ENCODE assay signal across 11 cellular contexts in the genomic region with DNA sequence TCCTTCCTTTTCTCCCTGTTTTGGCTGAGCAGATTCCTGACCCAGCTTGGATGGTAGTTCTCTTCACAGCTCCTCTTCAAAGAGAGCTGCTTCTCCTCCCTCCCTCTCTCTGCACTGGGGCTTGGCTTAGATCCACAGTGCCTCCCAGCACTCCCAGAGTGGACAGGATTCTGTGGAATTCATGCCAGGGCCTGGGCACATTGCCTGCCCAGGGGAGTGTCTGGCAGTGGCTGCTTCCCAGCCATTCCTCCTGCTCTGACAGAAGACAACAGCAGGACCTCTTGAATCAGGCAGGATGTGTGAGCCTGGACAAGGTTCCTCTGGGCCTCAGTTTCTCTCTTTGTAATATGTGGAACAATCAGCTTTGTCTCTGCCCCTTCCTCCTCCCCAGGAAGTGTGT. TPM values are rescaled to one million over a fixed set of nuclear protein-coding genes. Genes with fewer than 3 reads are reported as not detected.
A peak's percentile ranks its signal among the peaks of the same experiment; 100 is the strongest.
DNase-seq lines count a peak whose midpoint lies in the region; ATAC-seq and TF ChIP-seq lines count a peak whose summit lies in the region.
"Had no signal": no experiment of that assay in that cellular context is flagged by ENCODE, and none has a peak within 500 bp of the region (broad histone marks: within the 10 kb centered on the region; RNA-seq: fewer than 3 reads in every experiment).

No MANE protein-coding gene starts in this region.

- intact Hi-C loops in left ventricle myocardium inferior (cut with micrococcal nuclease) (no loop called here), spleen (cut with DNase I; ENCODE audit: low total_unique reads) (no loop called here)

- no peaks in the 10 kb centered on the region for H3K9me3 Mint-ChIP-seq in effector memory CD8-positive, alpha-beta T cell

- no peak overlapping the region for H3K4me3 Mint-ChIP-seq in effector memory CD8-positive, alpha-beta T cell

- H3K27ac ChIP-seq in left ventricle myocardium inferior (replicated peaks) (peak overlapping the region; percentile 51), spleen (peak overlapping the region in 3 of 8 donors; percentile 14 to 27 (median 17))

- H3K9me3 ChIP-seq in left ventricle myocardium inferior (replicated peaks) (no peaks in the 10 kb centered on the region), spleen (no peaks in the 10 kb centered on the region)
- H3K9me3 ChIP-seq: gastrocnemius medialis had no signal

- no peak overlapping the region for H3K27ac Mint-ChIP-seq in effector memory CD8-positive, alpha-beta T cell

- H3K36me3 ChIP-seq in left ventricle myocardium inferior: no peaks in the 10 kb centered on the region
- no peaks in the 10 kb centered on the region for H3K36me3 ChIP-seq in spleen
- H3K36me3 ChIP-seq: gastrocnemius medialis had no signal

- DNase-seq in HT1080 (ENCODE audit: low read depth) (peak; percentile 30), amygdala (lab: John Stamatoyannopoulos, UW) (peak in 36 of 56 donors; percentile 19 to 74 (median 44)), left ventricle myocardium inferior (peak; percentile 79), spleen (peak; percentile 79), AML-193 (lab: John Stamatoyannopoulos, UW) (no peak)
- DNase-seq in stimulated activated CD4-positive, alpha-beta T cell treated with anti-CD3 and anti-CD28 coated beads, Interleukin-2, amount 100 ng/mL, for 24 hours: no peak
- no peak for DNase-seq in effector memory CD8-positive, alpha-beta T cell
- DNase-seq: NCI-H510A had no signal

- H3K27me3 ChIP-seq in left ventricle myocardium inferior (ENCODE audit: low read depth) (peaks cover 29% of the 10 kb centered on the region), spleen (replicated peaks in 1 of 7) (peaks cover 0 to 31% (median 19%) of the 10 kb centered on the region in 7 donors)

- H3K4me3 ChIP-seq in left ventricle myocardium inferior (no peak overlapping the region), spleen (no peak overlapping the region)
- H3K4me3 ChIP-seq: gastrocnemius medialis had no signal

- TF ChIP-seq POLR2A in spleen (IDR thresholded peaks at IDR 0.05): no peak

- H3K4me1 ChIP-seq in left ventricle myocardium inferior (peaks cover 53% of the 10 kb centered on the region), spleen (peaks cover 20 to 54% (median 43%) of the 10 kb centered on the region in 6 donors)

- H3K27me3 Mint-ChIP-seq in effector memory CD8-positive, alpha-beta T cell: peaks cover 32 to 42% of the 10 kb centered on the region in 2 donors

- ATAC-seq in GM21381 (IDR thresholded peaks at IDR 0.05; ENCODE audit: unreplicated experiment): no peak
- ATAC-seq in effector memory CD8-positive, alpha-beta T cell (replicated peaks): no peak
- ATAC-seq: gastrocnemius medialis had no signal

- no peaks in the 10 kb centered on the region for H3K36me3 Mint-ChIP-seq in effector memory CD8-positive, alpha-beta T cell (ENCODE audit: insufficient read depth)

- H3K4me1 Mint-ChIP-seq in effector memory CD8-positive, alpha-beta T cell (ENCODE audit: low read depth in 2 of 2): peaks cover 3 to 9% of the 10 kb centered on the region in 2 donors

- TF ChIP-seq CTCF in left ventricle myocardium inferior (IDR thresholded peaks at IDR 0.05; ENCODE audit: borderline replicate concordance) (no peak), spleen (IDR thresholded peaks at IDR 0.05 in 8 of 11, conservative IDR thresholded peaks at IDR 0.05 in 3 of 11) (no peak)

RNA-seq across cellular contexts. Expression of a gene that starts 4.5 kb away (rescaled TPM):
- 0.13 and 0.18 TPM in 2 replicates for total RNA-seq in HT1080 (2014; rRNA removed; shearing (Covaris generic))
- polyA plus RNA-seq in HT1080 (2015; cell fraction: cytosol; rRNA removed): 0.13 and 0.46 TPM in 2 replicates
- polyA plus RNA-seq in HT1080 (2015; cell fraction: nucleus; rRNA removed): not detected in 2 replicates
- total RNA-seq in left ventricle myocardium inferior (3.0 TPM), spleen (1 to 10 TPM; 1.5 to 5.9 (median 3.1) TPM)
- polyA plus RNA-seq in spleen: 1 to 10 TPM; 1.1 to 3.5 (median 1.7) TPM
- total RNA-seq: activated CD8-positive, alpha-beta memory T cell treated with anti-CD3 and anti-CD28 coated beads for 36 hours had no signal

RNA-seq across cellular contexts. Expression of a gene that starts 9.3 kb away (rescaled TPM):
- total RNA-seq in HT1080 (2014; rRNA removed; shearing (Covaris generic)): 27.5 and 41.3 TPM in 2 replicates
- polyA plus RNA-seq in HT1080 (2015; cell fraction: cytosol; rRNA removed): 120 and 166 TPM in 2 replicates
- 176 and 193 TPM in 2 replicates for polyA plus RNA-seq in HT1080 (2015; cell fraction: nucleus; rRNA removed)
- total RNA-seq in left ventricle myocardium inferior (113 TPM), spleen (100 to 1,000 TPM in 5 of 7 donors, 10 to 100 TPM in 2; 78.7 to 184 (median 146) TPM)
- 100 to 1,000 TPM in 1 of 3 donors, 10 to 100 TPM in 2; 55.9 to 113 (median 84.7) TPM for polyA plus RNA-seq in spleen

RNA-seq across cellular contexts. Expression of a gene that starts 39.3 kb away (rescaled TPM):
- total RNA-seq in HT1080 (2014; rRNA removed; shearing (Covaris generic)): not detected in 2 replicates
- polyA plus RNA-seq in HT1080 (2015; cell fraction: cytosol; rRNA removed): not detected in 2 replicates
- polyA plus RNA-seq in HT1080 (2015; cell fraction: nucleus; rRNA removed): not detected in 2 replicates
- total RNA-seq in left ventricle myocardium inferior (not detected), spleen (not detected)
- under 1 TPM in 2 of 3 donors, not detected in 1; 0.15 to 0.42 TPM for polyA plus RNA-seq in spleen
- total RNA-seq: activated CD8-positive, alpha-beta memory T cell treated with anti-CD3 and anti-CD28 coated beads for 36 hours; gastrocnemius medialis had no signal

RNA-seq across cellular contexts. Expression of a gene that starts 46.9 kb away (rescaled TPM):
- 0.05 TPM in 1 of 2 replicates, not detected in the other for total RNA-seq in HT1080 (2014; rRNA removed; shearing (Covaris generic))
- polyA plus RNA-seq in HT1080 (2015; cell fraction: cytosol; rRNA removed): 0.03 TPM in 1 of 2 replicates, not detected in the other
- 0.06 and 0.16 TPM in 2 replicates for polyA plus RNA-seq in HT1080 (2015; cell fraction: nucleus; rRNA removed)
- 0.08 TPM for total RNA-seq in left ventricle myocardium inferior
- total RNA-seq in spleen: not detected
- polyA plus RNA-seq in spleen: under 1 TPM; 0.02 to 0.03 (median 0.02) TPM

Comparison
In these comparisons a context has a peak if more than half of its experiments do, and no peak if none do; other contexts are left out.
1. DNase-seq: peak in HT1080 (single experiment), amygdala (36 of 56), left ventricle myocardium inferior (single experiment) and spleen (single experiment); none in stimulated activated CD4-positive, alpha-beta T cell treated with anti-CD3 and anti-CD28 coated beads, Interleukin-2, amount 100 ng/mL, for 24 hours (0 of 2), effector memory CD8-positive, alpha-beta T cell (0 of 3) and AML-193 (0 of 2).